ENCODE assay signal across 1 cellular context in the genomic region with DNA sequence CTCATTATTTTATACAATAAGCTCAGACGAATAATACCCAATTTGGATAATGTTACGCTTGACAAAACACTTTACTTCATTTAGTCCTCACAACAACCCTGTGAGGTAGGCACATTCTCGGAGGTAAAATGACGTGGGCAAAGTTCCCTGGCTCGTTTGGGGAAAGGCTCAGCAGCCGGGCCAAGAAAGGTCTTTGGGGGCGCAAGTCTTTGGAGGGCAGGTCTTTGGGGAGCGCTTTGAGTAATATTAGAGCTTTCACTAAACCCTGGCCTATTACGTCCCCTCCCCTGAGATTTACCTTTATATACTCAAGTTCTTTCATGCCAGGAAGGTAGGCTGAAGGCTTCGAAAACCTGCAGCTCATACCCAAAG.
TF ChIP-seq lines count a peak whose summit lies in the region.

No MANE protein-coding gene starts in this region.

TF ChIP-seq in WTC11, 78 proteins besides CTCF, POLR2A, EP300 and RAD21 (continued from another document):
- TF ChIP-seq, protein P1, sequence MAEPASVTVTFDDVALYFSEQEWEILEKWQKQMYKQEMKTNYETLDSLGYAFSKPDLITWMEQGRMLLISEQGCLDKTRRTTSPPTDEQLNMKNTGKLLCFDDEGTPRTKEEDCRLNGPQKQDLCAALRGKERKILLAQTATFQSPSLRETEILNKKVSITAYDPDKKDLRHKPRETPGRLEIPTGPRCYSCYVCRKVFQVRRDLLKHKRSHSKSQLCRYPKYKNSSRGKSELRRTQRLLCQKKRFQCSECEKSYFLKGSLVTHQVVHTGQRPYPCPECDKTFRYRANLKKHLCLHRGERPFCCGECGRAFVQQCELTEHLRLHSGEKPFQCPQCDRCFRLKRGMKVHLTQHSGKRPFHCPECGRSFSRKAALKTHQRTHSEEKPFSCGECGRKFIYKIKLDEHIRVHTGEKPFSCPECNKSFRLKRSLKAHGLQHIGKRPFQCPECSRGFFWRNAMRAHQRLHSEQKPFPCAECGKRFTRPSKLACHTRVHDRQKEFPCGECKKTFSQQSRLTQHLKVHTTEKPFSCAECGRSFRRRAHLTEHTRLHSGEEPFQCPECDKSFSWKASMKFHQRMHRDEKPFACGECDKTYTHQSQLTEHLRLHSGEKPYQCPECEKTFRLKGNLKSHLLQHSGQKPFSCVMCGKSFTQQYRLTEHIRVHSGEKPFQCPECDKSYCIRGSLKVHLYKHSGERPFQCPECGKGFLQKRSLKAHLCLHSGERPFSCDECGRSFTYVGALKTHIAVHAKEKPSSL (CRISPR knock-in tag; conservative IDR thresholded peaks at IDR 0.05): no peak
- no peak for TF ChIP-seq MXD4 (CRISPR knock-in tag; IDR thresholded peaks at IDR 0.05; ENCODE audit: borderline replicate concordance)
- no peak for TF ChIP-seq CBFB (CRISPR knock-in tag; IDR thresholded peaks at IDR 0.05; ENCODE audit: low read depth)
- TF ChIP-seq, protein P2, sequence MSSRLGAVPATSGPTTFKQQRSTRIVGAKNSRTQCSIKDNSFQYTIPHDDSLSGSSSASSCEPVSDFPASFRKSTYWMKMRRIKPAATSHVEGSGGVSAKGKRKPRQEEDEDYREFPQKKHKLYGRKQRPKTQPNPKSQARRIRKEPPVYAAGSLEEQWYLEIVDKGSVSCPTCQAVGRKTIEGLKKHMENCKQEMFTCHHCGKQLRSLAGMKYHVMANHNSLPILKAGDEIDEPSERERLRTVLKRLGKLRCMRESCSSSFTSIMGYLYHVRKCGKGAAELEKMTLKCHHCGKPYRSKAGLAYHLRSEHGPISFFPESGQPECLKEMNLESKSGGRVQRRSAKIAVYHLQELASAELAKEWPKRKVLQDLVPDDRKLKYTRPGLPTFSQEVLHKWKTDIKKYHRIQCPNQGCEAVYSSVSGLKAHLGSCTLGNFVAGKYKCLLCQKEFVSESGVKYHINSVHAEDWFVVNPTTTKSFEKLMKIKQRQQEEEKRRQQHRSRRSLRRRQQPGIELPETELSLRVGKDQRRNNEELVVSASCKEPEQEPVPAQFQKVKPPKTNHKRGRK (CRISPR knock-in tag; IDR thresholded peaks at IDR 0.05; ENCODE audit: borderline replicate concordance): no peak
- TF ChIP-seq SOX15 (CRISPR knock-in tag; IDR thresholded peaks at IDR 0.05): no peak
- TF ChIP-seq NR3C1 (CRISPR knock-in tag; conservative IDR thresholded peaks at IDR 0.05; ENCODE audit: low read depth): no peak
